ENCODE assay signal across 10 cellular contexts in genomic region chr13:60019119-60019993, GRCh38.
DNase-seq lines count a peak whose midpoint lies in the region; ATAC-seq, FAIRE-seq and TF ChIP-seq lines count a peak whose summit lies in the region.
"Had no signal": no experiment of that assay in that cellular context is flagged by ENCODE, and none has a peak within 500 bp of the region (broad histone marks: within the 10 kb centered on the region; RNA-seq: fewer than 3 reads in every experiment).

No MANE protein-coding gene starts in this region.

- no peaks in the 10 kb centered on the region for H3K9me2 ChIP-seq in hepatocyte (replicated peaks; ENCODE audit: insufficient read depth)

- peaks cover 26% of the 10 kb centered on the region for H3K36me3 Mint-ChIP-seq in activated CD4-positive, alpha-beta T cell treated with anti-CD3 and anti-CD28 coated beads, Interleukin-2, amount 10 ng/mL, durations not matched to agents 7 days and 5 days (ENCODE audit: low read depth)
- H3K36me3 Mint-ChIP-seq in activated T-helper 2 cell treated with anti-CD3 and anti-CD28 coated beads, Interferon-gamma antibody, Interleukin-2, Interleukin-4, amounts not matched to agents 10 μg/mL and 5 μg/mL and 100 μg/mL, durations not matched to agents 14 hours and 24 hours and 36 hours (ENCODE audit: low read depth): peaks cover 31% of the 10 kb centered on the region

- no peaks in the 10 kb centered on the region for H3K36me3 ChIP-seq in hepatocyte (replicated peaks; ENCODE audit: insufficient read depth, low read depth)

- FAIRE-seq in HTR-8/SVneo (lab: Jason Lieb, UNC): no peak

- ATAC-seq in HG03108 (IDR thresholded peaks at IDR 0.05; ENCODE audit: unreplicated experiment): peak; percentile 85

- no peaks in the 10 kb centered on the region for H3K9me3 ChIP-seq in hepatocyte (ENCODE audit: low read depth)

- no peak for TF ChIP-seq CTCF in hepatocyte (IDR thresholded peaks at IDR 0.05; ENCODE audit: poor library complexity)

- POLR2A ChIA-PET in activated CD4-positive, alpha-beta T cell treated with anti-CD3 and anti-CD28 coated beads, Interleukin-2, amount 10 ng/mL, durations not matched to agents 7 days and 5 days (lab: Charles Lee): no interaction called here

- H3K27ac Mint-ChIP-seq in activated CD4-positive, alpha-beta T cell treated with anti-CD3 and anti-CD28 coated beads, Interleukin-2, amount 10 ng/mL, durations not matched to agents 7 days and 5 days: peak overlapping the region; percentile 67
- H3K27ac Mint-ChIP-seq in activated T-helper 2 cell treated with anti-CD3 and anti-CD28 coated beads, Interferon-gamma antibody, Interleukin-2, Interleukin-4, amounts not matched to agents 10 μg/mL and 5 μg/mL and 100 μg/mL, durations not matched to agents 14 hours and 24 hours and 36 hours: no peak overlapping the region
- H3K27ac Mint-ChIP-seq: activated naive CD8-positive, alpha-beta T cell; nephron had no signal

- H3K27me3 Mint-ChIP-seq in activated CD4-positive, alpha-beta T cell treated with anti-CD3 and anti-CD28 coated beads, Interleukin-2, amount 10 ng/mL, durations not matched to agents 7 days and 5 days: no peaks in the 10 kb centered on the region
- H3K27me3 Mint-ChIP-seq in activated T-helper 2 cell treated with anti-CD3 and anti-CD28 coated beads, Interferon-gamma antibody, Interleukin-2, Interleukin-4, amounts not matched to agents 10 μg/mL and 5 μg/mL and 100 μg/mL, durations not matched to agents 14 hours and 24 hours and 36 hours (ENCODE audit: low read depth): no peaks in the 10 kb centered on the region

- no peak overlapping the region for H3K4me2 ChIP-seq in hepatocyte

- H3K4me1 ChIP-seq in hepatocyte (ENCODE audit: insufficient read depth): peaks cover 6% of the 10 kb centered on the region

- H3K27me3 ChIP-seq in hepatocyte: no peaks in the 10 kb centered on the region

- no peaks in the 10 kb centered on the region for H4K20me1 ChIP-seq in hepatocyte (ENCODE audit: insufficient read depth, poor library complexity, severe bottlenecking)

- no peaks in the 10 kb centered on the region for H3K79me2 ChIP-seq in hepatocyte

- H3K27ac ChIP-seq in hepatocyte: no peak overlapping the region

- no peak for DNase-seq in activated CD4-positive, alpha-beta T cell treated with anti-CD3 and anti-CD28 coated beads, Interleukin-2, amount 10 ng/mL, durations not matched to agents 7 days and 5 days
- DNase-seq in activated CD4-positive, alpha-beta T cell treated with anti-CD3 and anti-CD28 coated beads for 48 hours: no peak
- DNase-seq in activated T-helper 2 cell treated with anti-CD3 and anti-CD28 coated beads, Interferon-gamma antibody, Interleukin-2, Interleukin-4, amounts not matched to agents 10 μg/mL and 5 μg/mL and 100 μg/mL, durations not matched to agents 14 hours and 24 hours and 36 hours (ENCODE audit: low spot score): no peak
- DNase-seq in pons (ENCODE audit: low spot score) (peak; percentile 2), HTR-8/SVneo (ENCODE audit: insufficient read length, low spot score) (no peak), hypothalamus (lab: John Stamatoyannopoulos, UW) (no peak), hepatocyte (ENCODE audit: low spot score) (no peak)

- CTCF ChIA-PET in activated CD4-positive, alpha-beta T cell treated with anti-CD3 and anti-CD28 coated beads, Interleukin-2, amount 10 ng/mL, durations not matched to agents 7 days and 5 days (lab: Charles Lee): interaction anchor here (0.7 to 1.0 kb wide), 2 partner anchors 22 to 70 kb away, joined by 3 read pairs; no protein-coding TSS in a partner anchor

- no peak overlapping the region for H3K4me3 ChIP-seq in hepatocyte

- no peak overlapping the region for H2AFZ ChIP-seq in hepatocyte

- peaks cover 32% of the 10 kb centered on the region for H3K4me1 Mint-ChIP-seq in activated CD4-positive, alpha-beta T cell treated with anti-CD3 and anti-CD28 coated beads, Interleukin-2, amount 10 ng/mL, durations not matched to agents 7 days and 5 days
- peaks cover 49% of the 10 kb centered on the region for H3K4me1 Mint-ChIP-seq in activated T-helper 2 cell treated with anti-CD3 and anti-CD28 coated beads, Interferon-gamma antibody, Interleukin-2, Interleukin-4, amounts not matched to agents 10 μg/mL and 5 μg/mL and 100 μg/mL, durations not matched to agents 14 hours and 24 hours and 36 hours (ENCODE audit: low read depth)
- H3K4me1 Mint-ChIP-seq: nephron had no signal

- WGBS in hepatocyte (ENCODE audit: low lambda C conversion rate, missing lambda C conversion rate): 62% methylated on average over 6 of the region's 6 CpGs

- no peak overlapping the region for H3K4me3 Mint-ChIP-seq in activated CD4-positive, alpha-beta T cell treated with anti-CD3 and anti-CD28 coated beads, Interleukin-2, amount 10 ng/mL, durations not matched to agents 7 days and 5 days
- peak overlapping the region; percentile 30 for H3K4me3 Mint-ChIP-seq in activated T-helper 2 cell treated with anti-CD3 and anti-CD28 coated beads, Interferon-gamma antibody, Interleukin-2, Interleukin-4, amounts not matched to agents 10 μg/mL and 5 μg/mL and 100 μg/mL, durations not matched to agents 14 hours and 24 hours and 36 hours (ENCODE audit: low read depth)
- H3K4me3 Mint-ChIP-seq: activated naive CD8-positive, alpha-beta T cell; nephron had no signal

- intact Hi-C loops in activated T-helper 2 cell treated with anti-CD3 and anti-CD28 coated beads, Interferon-gamma antibody, Interleukin-2, Interleukin-4, amounts not matched to agents 10 μg/mL and 5 μg/mL and 100 μg/mL, durations not matched to agents 14 hours and 24 hours and 36 hours (cut with micrococcal nuclease): loop anchor here (5.0 kb wide), 1 partner anchor 143 kb away; the partner anchor contains the start of gene DIAPH3

- H3K9me3 Mint-ChIP-seq in activated CD4-positive, alpha-beta T cell treated with anti-CD3 and anti-CD28 coated beads, Interleukin-2, amount 10 ng/mL, durations not matched to agents 7 days and 5 days: peaks cover 15% of the 10 kb centered on the region
- H3K9me3 Mint-ChIP-seq in activated T-helper 2 cell treated with anti-CD3 and anti-CD28 coated beads, Interferon-gamma antibody, Interleukin-2, Interleukin-4, amounts not matched to agents 10 μg/mL and 5 μg/mL and 100 μg/mL, durations not matched to agents 14 hours and 24 hours and 36 hours: peaks cover 5% of the 10 kb centered on the region
